2 cellular contexts compared by ENCODE assay signal in the genomic region with DNA sequence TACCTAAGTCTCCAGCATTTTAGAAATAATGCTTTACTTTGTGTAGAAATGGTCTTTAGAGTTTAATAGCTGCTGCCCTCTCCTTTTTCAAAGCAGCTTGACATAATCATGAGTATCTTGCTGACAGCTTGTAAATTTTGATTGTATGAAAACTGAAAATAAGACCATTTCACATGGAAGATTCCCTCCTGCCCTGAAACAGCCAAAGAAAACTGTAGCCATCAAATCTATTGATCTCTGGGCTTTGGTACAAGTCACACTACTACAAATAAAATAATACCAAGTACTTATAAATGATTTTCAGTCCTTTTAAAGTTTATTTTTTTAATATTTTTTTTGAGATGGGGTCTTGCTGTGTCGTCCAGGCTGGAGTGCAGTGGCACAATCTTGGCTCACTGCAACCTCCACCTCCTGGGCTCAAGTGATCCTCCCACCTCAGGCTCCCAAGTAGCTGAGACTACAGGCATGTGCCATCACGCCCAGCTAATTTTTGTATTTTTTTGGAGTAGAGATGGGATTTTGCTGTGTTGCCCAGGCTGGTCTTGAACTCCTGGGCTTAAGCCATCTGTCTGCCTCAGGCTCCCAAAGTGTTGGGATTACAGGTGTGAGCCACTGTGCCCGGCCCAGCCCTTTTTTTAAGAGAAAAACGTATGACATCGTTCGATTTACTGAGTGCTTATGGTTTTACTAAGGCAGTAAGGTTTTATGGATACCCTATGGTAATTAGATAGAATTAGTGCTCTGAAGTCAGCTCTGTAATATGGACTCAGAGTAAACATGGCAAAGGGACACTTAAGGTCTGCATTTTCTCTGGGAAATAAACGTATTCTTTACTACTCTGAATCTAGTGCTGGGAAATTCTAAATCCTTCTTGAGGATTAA.
TF ChIP-seq lines count a peak whose summit lies in the region.

No MANE protein-coding gene starts in this region.

TF ChIP-seq in SK-N-SH, 30 proteins besides CTCF, POLR2A, EP300 and RAD21 (continued from another document):
- TF ChIP-seq, protein P1, sequence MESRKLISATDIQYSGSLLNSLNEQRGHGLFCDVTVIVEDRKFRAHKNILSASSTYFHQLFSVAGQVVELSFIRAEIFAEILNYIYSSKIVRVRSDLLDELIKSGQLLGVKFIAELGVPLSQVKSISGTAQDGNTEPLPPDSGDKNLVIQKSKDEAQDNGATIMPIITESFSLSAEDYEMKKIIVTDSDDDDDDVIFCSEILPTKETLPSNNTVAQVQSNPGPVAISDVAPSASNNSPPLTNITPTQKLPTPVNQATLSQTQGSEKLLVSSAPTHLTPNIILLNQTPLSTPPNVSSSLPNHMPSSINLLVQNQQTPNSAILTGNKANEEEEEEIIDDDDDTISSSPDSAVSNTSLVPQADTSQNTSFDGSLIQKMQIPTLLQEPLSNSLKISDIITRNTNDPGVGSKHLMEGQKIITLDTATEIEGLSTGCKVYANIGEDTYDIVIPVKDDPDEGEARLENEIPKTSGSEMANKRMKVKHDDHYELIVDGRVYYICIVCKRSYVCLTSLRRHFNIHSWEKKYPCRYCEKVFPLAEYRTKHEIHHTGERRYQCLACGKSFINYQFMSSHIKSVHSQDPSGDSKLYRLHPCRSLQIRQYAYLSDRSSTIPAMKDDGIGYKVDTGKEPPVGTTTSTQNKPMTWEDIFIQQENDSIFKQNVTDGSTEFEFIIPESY (IDR thresholded peaks at IDR 0.05; ENCODE audit: borderline replicate concordance, low read depth) = no peak
- TF ChIP-seq CHD2 (IDR thresholded peaks at IDR 0.05; ENCODE audit: low read length, partially characterized antibody) = no peak
- no peak for TF ChIP-seq FOXM1 (IDR thresholded peaks at IDR 0.05; ENCODE audit: low read depth)
- no peak for TF ChIP-seq MEF2A (IDR thresholded peaks at IDR 0.05; ENCODE audit: borderline replicate concordance, low read depth)
- TF ChIP-seq, protein P2, sequence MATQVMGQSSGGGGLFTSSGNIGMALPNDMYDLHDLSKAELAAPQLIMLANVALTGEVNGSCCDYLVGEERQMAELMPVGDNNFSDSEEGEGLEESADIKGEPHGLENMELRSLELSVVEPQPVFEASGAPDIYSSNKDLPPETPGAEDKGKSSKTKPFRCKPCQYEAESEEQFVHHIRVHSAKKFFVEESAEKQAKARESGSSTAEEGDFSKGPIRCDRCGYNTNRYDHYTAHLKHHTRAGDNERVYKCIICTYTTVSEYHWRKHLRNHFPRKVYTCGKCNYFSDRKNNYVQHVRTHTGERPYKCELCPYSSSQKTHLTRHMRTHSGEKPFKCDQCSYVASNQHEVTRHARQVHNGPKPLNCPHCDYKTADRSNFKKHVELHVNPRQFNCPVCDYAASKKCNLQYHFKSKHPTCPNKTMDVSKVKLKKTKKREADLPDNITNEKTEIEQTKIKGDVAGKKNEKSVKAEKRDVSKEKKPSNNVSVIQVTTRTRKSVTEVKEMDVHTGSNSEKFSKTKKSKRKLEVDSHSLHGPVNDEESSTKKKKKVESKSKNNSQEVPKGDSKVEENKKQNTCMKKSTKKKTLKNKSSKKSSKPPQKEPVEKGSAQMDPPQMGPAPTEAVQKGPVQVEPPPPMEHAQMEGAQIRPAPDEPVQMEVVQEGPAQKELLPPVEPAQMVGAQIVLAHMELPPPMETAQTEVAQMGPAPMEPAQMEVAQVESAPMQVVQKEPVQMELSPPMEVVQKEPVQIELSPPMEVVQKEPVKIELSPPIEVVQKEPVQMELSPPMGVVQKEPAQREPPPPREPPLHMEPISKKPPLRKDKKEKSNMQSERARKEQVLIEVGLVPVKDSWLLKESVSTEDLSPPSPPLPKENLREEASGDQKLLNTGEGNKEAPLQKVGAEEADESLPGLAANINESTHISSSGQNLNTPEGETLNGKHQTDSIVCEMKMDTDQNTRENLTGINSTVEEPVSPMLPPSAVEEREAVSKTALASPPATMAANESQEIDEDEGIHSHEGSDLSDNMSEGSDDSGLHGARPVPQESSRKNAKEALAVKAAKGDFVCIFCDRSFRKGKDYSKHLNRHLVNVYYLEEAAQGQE (IDR thresholded peaks at IDR 0.05; ENCODE audit: low read depth, low read length) = no peak
- no peak for TF ChIP-seq TEAD4 (IDR thresholded peaks at IDR 0.05; ENCODE audit: borderline replicate concordance, insufficient read depth)
- no peak for TF ChIP-seq SMC3 (IDR thresholded peaks at IDR 0.05; ENCODE audit: low read depth, low read length)
- no peak for TF ChIP-seq MXI1 (IDR thresholded peaks at IDR 0.05; ENCODE audit: low read depth, low read length)
- TF ChIP-seq POLR2AphosphoS5 (IDR thresholded peaks at IDR 0.05; ENCODE audit: low read depth, low read length) = no peak

TF ChIP-seq in SK-N-SH treated with all-trans-retinoic acid at 6 μM for 48 hours, 23 proteins besides CTCF, POLR2A, EP300 and RAD21 (continued from another document):
- TF ChIP-seq, protein P3, sequence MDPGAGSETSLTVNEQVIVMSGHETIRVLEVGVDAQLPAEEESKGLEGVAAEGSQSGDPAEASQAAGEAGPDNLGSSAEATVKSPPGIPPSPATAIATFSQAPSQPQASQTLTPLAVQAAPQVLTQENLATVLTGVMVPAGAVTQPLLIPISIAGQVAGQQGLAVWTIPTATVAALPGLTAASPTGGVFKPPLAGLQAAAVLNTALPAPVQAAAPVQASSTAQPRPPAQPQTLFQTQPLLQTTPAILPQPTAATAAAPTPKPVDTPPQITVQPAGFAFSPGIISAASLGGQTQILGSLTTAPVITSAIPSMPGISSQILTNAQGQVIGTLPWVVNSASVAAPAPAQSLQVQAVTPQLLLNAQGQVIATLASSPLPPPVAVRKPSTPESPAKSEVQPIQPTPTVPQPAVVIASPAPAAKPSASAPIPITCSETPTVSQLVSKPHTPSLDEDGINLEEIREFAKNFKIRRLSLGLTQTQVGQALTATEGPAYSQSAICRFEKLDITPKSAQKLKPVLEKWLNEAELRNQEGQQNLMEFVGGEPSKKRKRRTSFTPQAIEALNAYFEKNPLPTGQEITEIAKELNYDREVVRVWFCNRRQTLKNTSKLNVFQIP (CRISPR knock-in tag; IDR thresholded peaks at IDR 0.05; ENCODE audit: borderline replicate concordance, low read depth) = no peak
- no peak for TF ChIP-seq OSR1 (CRISPR knock-in tag; IDR thresholded peaks at IDR 0.05)
- TF ChIP-seq ARNTL (CRISPR knock-in tag; IDR thresholded peaks at IDR 0.05; ENCODE audit: borderline replicate concordance, low read depth) = no peak
- TF ChIP-seq ZNF565 (CRISPR knock-in tag; conservative IDR thresholded peaks at IDR 0.05; ENCODE audit: low read depth) = no peak
- no peak for TF ChIP-seq BACH2 (CRISPR knock-in tag; IDR thresholded peaks at IDR 0.05; ENCODE audit: borderline replicate concordance)
- TF ChIP-seq, protein P4, sequence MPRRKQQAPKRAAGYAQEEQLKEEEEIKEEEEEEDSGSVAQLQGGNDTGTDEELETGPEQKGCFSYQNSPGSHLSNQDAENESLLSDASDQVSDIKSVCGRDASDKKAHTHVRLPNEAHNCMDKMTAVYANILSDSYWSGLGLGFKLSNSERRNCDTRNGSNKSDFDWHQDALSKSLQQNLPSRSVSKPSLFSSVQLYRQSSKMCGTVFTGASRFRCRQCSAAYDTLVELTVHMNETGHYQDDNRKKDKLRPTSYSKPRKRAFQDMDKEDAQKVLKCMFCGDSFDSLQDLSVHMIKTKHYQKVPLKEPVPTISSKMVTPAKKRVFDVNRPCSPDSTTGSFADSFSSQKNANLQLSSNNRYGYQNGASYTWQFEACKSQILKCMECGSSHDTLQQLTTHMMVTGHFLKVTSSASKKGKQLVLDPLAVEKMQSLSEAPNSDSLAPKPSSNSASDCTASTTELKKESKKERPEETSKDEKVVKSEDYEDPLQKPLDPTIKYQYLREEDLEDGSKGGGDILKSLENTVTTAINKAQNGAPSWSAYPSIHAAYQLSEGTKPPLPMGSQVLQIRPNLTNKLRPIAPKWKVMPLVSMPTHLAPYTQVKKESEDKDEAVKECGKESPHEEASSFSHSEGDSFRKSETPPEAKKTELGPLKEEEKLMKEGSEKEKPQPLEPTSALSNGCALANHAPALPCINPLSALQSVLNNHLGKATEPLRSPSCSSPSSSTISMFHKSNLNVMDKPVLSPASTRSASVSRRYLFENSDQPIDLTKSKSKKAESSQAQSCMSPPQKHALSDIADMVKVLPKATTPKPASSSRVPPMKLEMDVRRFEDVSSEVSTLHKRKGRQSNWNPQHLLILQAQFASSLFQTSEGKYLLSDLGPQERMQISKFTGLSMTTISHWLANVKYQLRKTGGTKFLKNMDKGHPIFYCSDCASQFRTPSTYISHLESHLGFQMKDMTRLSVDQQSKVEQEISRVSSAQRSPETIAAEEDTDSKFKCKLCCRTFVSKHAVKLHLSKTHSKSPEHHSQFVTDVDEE (CRISPR knock-in tag; IDR thresholded peaks at IDR 0.05) = no peak
- TF ChIP-seq ZNF70 (CRISPR knock-in tag; IDR thresholded peaks at IDR 0.05) = no peak
- no peak for TF ChIP-seq ESRRG (CRISPR knock-in tag; IDR thresholded peaks at IDR 0.05)
- TF ChIP-seq, protein P5, sequence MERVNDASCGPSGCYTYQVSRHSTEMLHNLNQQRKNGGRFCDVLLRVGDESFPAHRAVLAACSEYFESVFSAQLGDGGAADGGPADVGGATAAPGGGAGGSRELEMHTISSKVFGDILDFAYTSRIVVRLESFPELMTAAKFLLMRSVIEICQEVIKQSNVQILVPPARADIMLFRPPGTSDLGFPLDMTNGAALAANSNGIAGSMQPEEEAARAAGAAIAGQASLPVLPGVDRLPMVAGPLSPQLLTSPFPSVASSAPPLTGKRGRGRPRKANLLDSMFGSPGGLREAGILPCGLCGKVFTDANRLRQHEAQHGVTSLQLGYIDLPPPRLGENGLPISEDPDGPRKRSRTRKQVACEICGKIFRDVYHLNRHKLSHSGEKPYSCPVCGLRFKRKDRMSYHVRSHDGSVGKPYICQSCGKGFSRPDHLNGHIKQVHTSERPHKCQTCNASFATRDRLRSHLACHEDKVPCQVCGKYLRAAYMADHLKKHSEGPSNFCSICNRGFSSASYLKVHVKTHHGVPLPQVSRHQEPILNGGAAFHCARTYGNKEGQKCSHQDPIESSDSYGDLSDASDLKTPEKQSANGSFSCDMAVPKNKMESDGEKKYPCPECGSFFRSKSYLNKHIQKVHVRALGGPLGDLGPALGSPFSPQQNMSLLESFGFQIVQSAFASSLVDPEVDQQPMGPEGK (CRISPR knock-in tag; IDR thresholded peaks at IDR 0.05; ENCODE audit: borderline replicate concordance) = no peak
- no peak for TF ChIP-seq PPARA (CRISPR knock-in tag; IDR thresholded peaks at IDR 0.05; ENCODE audit: borderline replicate concordance)
